1 cellular context compared by ENCODE assay signal in genomic region chr7:100626530-100627237, GRCh38.
TF ChIP-seq lines count a peak whose summit lies in the region.

No MANE protein-coding gene starts in this region.

TF ChIP-seq in H1, 55 proteins besides CTCF, POLR2A, EP300 and RAD21:
- TF ChIP-seq POLR2AphosphoS5 (IDR thresholded peaks at IDR 0.05; ENCODE audit: low read depth, low read length) (peak; percentile 29; the same call in 1 of the 2 replicates), E2F6 (IDR thresholded peaks at IDR 0.05) (peak; percentile 32; the same call in 1 of the 2 replicates), CTBP2 (IDR thresholded peaks at IDR 0.05; ENCODE audit: borderline replicate concordance, insufficient read depth, insufficient read length, low read length) (no peak), MAX (IDR thresholded peaks at IDR 0.05) (peak; percentile 56; the same call in 1 of the 2 replicates), KDM4A (IDR thresholded peaks at IDR 0.05; ENCODE audit: low read depth, low read length, severe bottlenecking) (peak; percentile 25), TAF1 (IDR thresholded peaks at IDR 0.05; ENCODE audit: low read depth, low read length) (peak; percentile 67; the same call in 1 of the 2 replicates), GTF2F1 (IDR thresholded peaks at IDR 0.05; ENCODE audit: borderline replicate concordance, low read depth, low read length) (no peak)
